ENCODE assay signal across 1 cellular context in the genomic region with DNA sequence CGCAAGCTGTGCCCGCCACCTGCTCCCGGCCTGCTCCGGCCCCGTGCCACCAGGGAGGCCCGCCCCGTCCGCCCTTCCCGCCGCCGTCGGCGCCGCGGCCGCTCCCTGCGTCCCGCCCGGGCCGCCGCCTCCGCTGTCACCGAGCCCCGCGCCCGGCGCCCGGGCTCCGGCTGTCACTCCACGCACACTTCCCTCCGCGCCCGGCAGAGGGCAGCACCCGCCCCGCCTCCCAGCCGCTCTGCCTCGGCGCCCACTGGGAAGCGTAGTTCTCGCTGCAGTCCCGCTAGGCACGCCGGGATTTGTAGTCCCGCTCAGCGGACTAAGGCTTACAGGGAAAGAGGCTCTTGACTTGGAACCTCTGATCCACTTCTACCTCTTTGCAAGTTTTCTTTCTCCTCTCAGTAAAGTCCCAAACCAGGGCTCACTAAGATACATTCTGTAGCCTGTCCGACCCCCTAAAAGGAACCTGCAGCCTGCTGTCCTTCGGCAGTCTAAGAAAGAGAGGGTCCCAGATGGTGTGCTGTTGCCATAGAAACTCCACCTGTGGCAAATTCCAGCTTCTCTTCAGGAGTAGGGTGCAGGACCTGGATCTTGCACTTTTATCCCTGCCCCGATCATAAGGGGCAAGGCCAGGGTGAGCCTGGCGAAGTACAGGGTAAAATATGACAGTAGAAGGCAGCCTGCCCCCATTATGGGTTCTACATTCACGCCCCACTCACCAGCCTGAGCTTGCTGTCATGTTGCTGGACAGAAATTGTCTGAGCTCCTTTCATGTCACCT.
TF ChIP-seq lines count a peak whose summit lies in the region.

Gene TFEB, minus strand, starts transcription at position 182 of the 780 bp plus-strand sequence. CDS start 44,395 bp downstream, outside the sequence.

TF ChIP-seq in K562, 482 proteins besides CTCF, POLR2A, EP300 and RAD21 (continued from another document and continues in another):
- TF ChIP-seq TCF3 (CRISPR knock-in tag; IDR thresholded peaks at IDR 0.05): no peak
- TF ChIP-seq PRPF4 (IDR thresholded peaks at IDR 0.05; ENCODE audit: insufficient read depth, low read depth, low read length, poor library complexity, severe bottlenecking): no peak
- TF ChIP-seq ZBTB7A (IDR thresholded peaks at IDR 0.05; ENCODE audit: borderline replicate concordance, control insufficient read depth, low read depth, low read length): no peak
- no peak for TF ChIP-seq NR4A1 (CRISPR knock-in tag; IDR thresholded peaks at IDR 0.05)
- TF ChIP-seq NR4A1 (tag; IDR thresholded peaks at IDR 0.05): peak; percentile 41; the same call in 1 of the 2 replicates
- peak; percentile 70 to 72; a peak in 2 of 4 replicates for TF ChIP-seq TEAD1 (CRISPR knock-in tag; IDR thresholded peaks at IDR 0.05)
- TF ChIP-seq NFE2L1 (tag; IDR thresholded peaks at IDR 0.05; ENCODE audit: borderline replicate concordance, low read depth): no peak
- no peak for TF ChIP-seq ZBED1 (IDR thresholded peaks at IDR 0.05)
- no peak for TF ChIP-seq HDAC3 (IDR thresholded peaks at IDR 0.05; ENCODE audit: borderline replicate concordance, partially characterized antibody)
- no peak for TF ChIP-seq MIER1 (IDR thresholded peaks at IDR 0.05; ENCODE audit: low read depth)
- TF ChIP-seq ZNF124 (CRISPR knock-in tag; IDR thresholded peaks at IDR 0.05): no peak
- TF ChIP-seq ZC3H4 (CRISPR knock-in tag; IDR thresholded peaks at IDR 0.05; ENCODE audit: borderline replicate concordance): no peak
- TF ChIP-seq ERF (CRISPR knock-in tag; IDR thresholded peaks at IDR 0.05): peak; percentile 14; the same call in 1 of the 2 replicates
- TF ChIP-seq HNRNPUL1 (IDR thresholded peaks at IDR 0.05; ENCODE audit: low read length): no peak
- no peak for TF ChIP-seq NCOA4 (IDR thresholded peaks at IDR 0.05; ENCODE audit: partially characterized antibody)
- TF ChIP-seq TAF7 (tag; IDR thresholded peaks at IDR 0.05): no peak
- TF ChIP-seq, protein P1, sequence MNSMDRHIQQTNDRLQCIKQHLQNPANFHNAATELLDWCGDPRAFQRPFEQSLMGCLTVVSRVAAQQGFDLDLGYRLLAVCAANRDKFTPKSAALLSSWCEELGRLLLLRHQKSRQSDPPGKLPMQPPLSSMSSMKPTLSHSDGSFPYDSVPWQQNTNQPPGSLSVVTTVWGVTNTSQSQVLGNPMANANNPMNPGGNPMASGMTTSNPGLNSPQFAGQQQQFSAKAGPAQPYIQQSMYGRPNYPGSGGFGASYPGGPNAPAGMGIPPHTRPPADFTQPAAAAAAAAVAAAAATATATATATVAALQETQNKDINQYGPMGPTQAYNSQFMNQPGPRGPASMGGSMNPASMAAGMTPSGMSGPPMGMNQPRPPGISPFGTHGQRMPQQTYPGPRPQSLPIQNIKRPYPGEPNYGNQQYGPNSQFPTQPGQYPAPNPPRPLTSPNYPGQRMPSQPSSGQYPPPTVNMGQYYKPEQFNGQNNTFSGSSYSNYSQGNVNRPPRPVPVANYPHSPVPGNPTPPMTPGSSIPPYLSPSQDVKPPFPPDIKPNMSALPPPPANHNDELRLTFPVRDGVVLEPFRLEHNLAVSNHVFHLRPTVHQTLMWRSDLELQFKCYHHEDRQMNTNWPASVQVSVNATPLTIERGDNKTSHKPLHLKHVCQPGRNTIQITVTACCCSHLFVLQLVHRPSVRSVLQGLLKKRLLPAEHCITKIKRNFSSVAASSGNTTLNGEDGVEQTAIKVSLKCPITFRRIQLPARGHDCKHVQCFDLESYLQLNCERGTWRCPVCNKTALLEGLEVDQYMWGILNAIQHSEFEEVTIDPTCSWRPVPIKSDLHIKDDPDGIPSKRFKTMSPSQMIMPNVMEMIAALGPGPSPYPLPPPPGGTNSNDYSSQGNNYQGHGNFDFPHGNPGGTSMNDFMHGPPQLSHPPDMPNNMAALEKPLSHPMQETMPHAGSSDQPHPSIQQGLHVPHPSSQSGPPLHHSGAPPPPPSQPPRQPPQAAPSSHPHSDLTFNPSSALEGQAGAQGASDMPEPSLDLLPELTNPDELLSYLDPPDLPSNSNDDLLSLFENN (IDR thresholded peaks at IDR 0.05; ENCODE audit: low read depth in 2 of 2, low read length in 2 of 2): peak in 1 of 2 experiments; percentile 50; a peak in 1 of 4 replicates
- no peak for TF ChIP-seq C11orf30 (IDR thresholded peaks at IDR 0.05; ENCODE audit: low read depth)
- TF ChIP-seq CHD1 (IDR thresholded peaks at IDR 0.05; ENCODE audit: low read length): no peak
- no peak for TF ChIP-seq ZNF586 (CRISPR knock-in tag; conservative IDR thresholded peaks at IDR 0.05)
- TF ChIP-seq KLF16 (IDR thresholded peaks at IDR 0.05): no peak
- TF ChIP-seq RNF2 (IDR thresholded peaks at IDR 0.05): peak; percentile 67
- peak; percentile 29; the same call in 1 of the 2 replicates for TF ChIP-seq GATA2 (CRISPR knock-in tag; IDR thresholded peaks at IDR 0.05)
- TF ChIP-seq TRIM28 (IDR thresholded peaks at IDR 0.05): no peak; the same call in 1 of the 2 replicates
- no peak; the same call in 1 of the 2 replicates for TF ChIP-seq KLF6 (CRISPR knock-in tag; IDR thresholded peaks at IDR 0.05; ENCODE audit: borderline replicate concordance)
- TF ChIP-seq GTF2A2 (tag; IDR thresholded peaks at IDR 0.05): no peak
- no peak for TF ChIP-seq FOXA3 (CRISPR knock-in tag; conservative IDR thresholded peaks at IDR 0.05 in 1 of 2, IDR thresholded peaks at IDR 0.05 in 1 of 2)
- no peak for TF ChIP-seq NFE2 (IDR thresholded peaks at IDR 0.05; ENCODE audit: low read depth)
- TF ChIP-seq IRF9 (tag; IDR thresholded peaks at IDR 0.05): no peak
- no peak for TF ChIP-seq NBN (IDR thresholded peaks at IDR 0.05; ENCODE audit: low read depth)
- no peak for TF ChIP-seq FOXJ2 (tag; IDR thresholded peaks at IDR 0.05)
- no peak for TF ChIP-seq ZNF3 (CRISPR knock-in tag; IDR thresholded peaks at IDR 0.05)
- TF ChIP-seq CBX5 (IDR thresholded peaks at IDR 0.05; ENCODE audit: borderline replicate concordance, low read depth): no peak
- no peak for TF ChIP-seq YBX1 (IDR thresholded peaks at IDR 0.05)
- TF ChIP-seq SRSF3 (IDR thresholded peaks at IDR 0.05; ENCODE audit: insufficient read depth, low read length): no peak
- TF ChIP-seq, protein P2, sequence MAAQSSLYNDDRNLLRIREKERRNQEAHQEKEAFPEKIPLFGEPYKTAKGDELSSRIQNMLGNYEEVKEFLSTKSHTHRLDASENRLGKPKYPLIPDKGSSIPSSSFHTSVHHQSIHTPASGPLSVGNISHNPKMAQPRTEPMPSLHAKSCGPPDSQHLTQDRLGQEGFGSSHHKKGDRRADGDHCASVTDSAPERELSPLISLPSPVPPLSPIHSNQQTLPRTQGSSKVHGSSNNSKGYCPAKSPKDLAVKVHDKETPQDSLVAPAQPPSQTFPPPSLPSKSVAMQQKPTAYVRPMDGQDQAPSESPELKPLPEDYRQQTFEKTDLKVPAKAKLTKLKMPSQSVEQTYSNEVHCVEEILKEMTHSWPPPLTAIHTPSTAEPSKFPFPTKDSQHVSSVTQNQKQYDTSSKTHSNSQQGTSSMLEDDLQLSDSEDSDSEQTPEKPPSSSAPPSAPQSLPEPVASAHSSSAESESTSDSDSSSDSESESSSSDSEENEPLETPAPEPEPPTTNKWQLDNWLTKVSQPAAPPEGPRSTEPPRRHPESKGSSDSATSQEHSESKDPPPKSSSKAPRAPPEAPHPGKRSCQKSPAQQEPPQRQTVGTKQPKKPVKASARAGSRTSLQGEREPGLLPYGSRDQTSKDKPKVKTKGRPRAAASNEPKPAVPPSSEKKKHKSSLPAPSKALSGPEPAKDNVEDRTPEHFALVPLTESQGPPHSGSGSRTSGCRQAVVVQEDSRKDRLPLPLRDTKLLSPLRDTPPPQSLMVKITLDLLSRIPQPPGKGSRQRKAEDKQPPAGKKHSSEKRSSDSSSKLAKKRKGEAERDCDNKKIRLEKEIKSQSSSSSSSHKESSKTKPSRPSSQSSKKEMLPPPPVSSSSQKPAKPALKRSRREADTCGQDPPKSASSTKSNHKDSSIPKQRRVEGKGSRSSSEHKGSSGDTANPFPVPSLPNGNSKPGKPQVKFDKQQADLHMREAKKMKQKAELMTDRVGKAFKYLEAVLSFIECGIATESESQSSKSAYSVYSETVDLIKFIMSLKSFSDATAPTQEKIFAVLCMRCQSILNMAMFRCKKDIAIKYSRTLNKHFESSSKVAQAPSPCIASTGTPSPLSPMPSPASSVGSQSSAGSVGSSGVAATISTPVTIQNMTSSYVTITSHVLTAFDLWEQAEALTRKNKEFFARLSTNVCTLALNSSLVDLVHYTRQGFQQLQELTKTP (IDR thresholded peaks at IDR 0.05; ENCODE audit: low read depth in 1 of 2, partially characterized antibody in 2 of 2): peak in 1 of 2 experiments; percentile 97
- no peak for TF ChIP-seq TFAM (CRISPR knock-in tag; conservative IDR thresholded peaks at IDR 0.05)
- peak; percentile 66; the same call in 1 of the 2 replicates for TF ChIP-seq SREBF1 (IDR thresholded peaks at IDR 0.05; ENCODE audit: borderline replicate concordance, low read depth, low read length)
- TF ChIP-seq, protein P3, sequence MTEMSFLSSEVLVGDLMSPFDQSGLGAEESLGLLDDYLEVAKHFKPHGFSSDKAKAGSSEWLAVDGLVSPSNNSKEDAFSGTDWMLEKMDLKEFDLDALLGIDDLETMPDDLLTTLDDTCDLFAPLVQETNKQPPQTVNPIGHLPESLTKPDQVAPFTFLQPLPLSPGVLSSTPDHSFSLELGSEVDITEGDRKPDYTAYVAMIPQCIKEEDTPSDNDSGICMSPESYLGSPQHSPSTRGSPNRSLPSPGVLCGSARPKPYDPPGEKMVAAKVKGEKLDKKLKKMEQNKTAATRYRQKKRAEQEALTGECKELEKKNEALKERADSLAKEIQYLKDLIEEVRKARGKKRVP (CRISPR knock-in tag; IDR thresholded peaks at IDR 0.05): 0 out of 2 replicates have a peak, but pooled peaks have one; percentile 31
- no peak for TF ChIP-seq HNRNPH1 (optimal IDR thresholded peaks at IDR 0.05; ENCODE audit: low read depth, low read length)
- TF ChIP-seq ZNF778 (CRISPR knock-in tag; IDR thresholded peaks at IDR 0.05): no peak
- no peak for TF ChIP-seq HDAC2 (IDR thresholded peaks at IDR 0.05)
- no peak for TF ChIP-seq KDM1A (IDR thresholded peaks at IDR 0.05)
- TF ChIP-seq ZFX (CRISPR knock-in tag; IDR thresholded peaks at IDR 0.05): no peak
- TF ChIP-seq ZNF79 (CRISPR knock-in tag; IDR thresholded peaks at IDR 0.05; ENCODE audit: low read depth): no peak
- TF ChIP-seq BDP1 (IDR thresholded peaks at IDR 0.05; ENCODE audit: insufficient read depth, insufficient read length): no peak
- TF ChIP-seq CXXC5 (CRISPR knock-in tag; IDR thresholded peaks at IDR 0.05): peak; percentile 90
- no peak for TF ChIP-seq KDM5B (IDR thresholded peaks at IDR 0.05; ENCODE audit: insufficient replicate concordance, low read depth, low read length)
- TF ChIP-seq ETV5 (CRISPR knock-in tag; IDR thresholded peaks at IDR 0.05; ENCODE audit: low read depth): peak; percentile 43
- no peak for TF ChIP-seq DDX20 (tag; IDR thresholded peaks at IDR 0.05; ENCODE audit: low read depth)
- peak; percentile 85 for TF ChIP-seq ZNF766 (CRISPR knock-in tag; conservative IDR thresholded peaks at IDR 0.05)
- no peak for TF ChIP-seq ZNF764 (CRISPR knock-in tag; IDR thresholded peaks at IDR 0.05; ENCODE audit: low read depth)
- 0 out of 4 replicates have a peak, but pooled peaks of 1 of the 2 experiments have one; percentile 68 for TF ChIP-seq TBL1XR1 (IDR thresholded peaks at IDR 0.05; ENCODE audit: low read length in 2 of 2)
- TF ChIP-seq RNF219 (CRISPR knock-in tag; IDR thresholded peaks at IDR 0.05): no peak
- TF ChIP-seq, protein P4, sequence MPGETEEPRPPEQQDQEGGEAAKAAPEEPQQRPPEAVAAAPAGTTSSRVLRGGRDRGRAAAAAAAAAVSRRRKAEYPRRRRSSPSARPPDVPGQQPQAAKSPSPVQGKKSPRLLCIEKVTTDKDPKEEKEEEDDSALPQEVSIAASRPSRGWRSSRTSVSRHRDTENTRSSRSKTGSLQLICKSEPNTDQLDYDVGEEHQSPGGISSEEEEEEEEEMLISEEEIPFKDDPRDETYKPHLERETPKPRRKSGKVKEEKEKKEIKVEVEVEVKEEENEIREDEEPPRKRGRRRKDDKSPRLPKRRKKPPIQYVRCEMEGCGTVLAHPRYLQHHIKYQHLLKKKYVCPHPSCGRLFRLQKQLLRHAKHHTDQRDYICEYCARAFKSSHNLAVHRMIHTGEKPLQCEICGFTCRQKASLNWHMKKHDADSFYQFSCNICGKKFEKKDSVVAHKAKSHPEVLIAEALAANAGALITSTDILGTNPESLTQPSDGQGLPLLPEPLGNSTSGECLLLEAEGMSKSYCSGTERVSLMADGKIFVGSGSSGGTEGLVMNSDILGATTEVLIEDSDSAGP (CRISPR knock-in tag; IDR thresholded peaks at IDR 0.05): no peak
- TF ChIP-seq ATF2 (CRISPR knock-in tag; IDR thresholded peaks at IDR 0.05): no peak
- no peak for TF ChIP-seq CBX3 (IDR thresholded peaks at IDR 0.05; ENCODE audit: borderline replicate concordance in 1 of 2, low read length in 2 of 2)
- peak; percentile 34 for TF ChIP-seq RBFOX2 (IDR thresholded peaks at IDR 0.05; ENCODE audit: low read depth, low read length)
